In the genomic region with DNA sequence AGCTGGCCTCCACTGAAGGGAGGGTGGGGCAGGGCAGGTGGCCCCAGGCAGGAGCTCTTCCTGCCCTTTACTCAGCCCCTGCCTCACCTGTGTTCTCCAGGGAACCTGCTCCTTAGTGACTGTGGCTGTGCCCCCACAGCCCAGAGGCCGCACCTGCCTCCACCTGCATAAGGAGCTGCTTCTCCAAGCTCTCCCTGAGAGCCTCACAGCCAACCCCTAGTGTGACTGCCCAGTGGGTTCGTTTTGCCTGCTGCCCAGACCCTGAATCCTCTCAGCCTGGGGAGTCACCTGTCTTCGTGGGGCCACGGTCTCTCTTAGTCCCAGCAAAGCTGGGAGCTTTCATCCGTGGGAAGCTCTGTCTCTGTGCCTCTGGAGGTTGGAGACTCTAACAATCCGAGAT, we compare ENCODE assay signal across 17 cellular contexts.
"Had no signal": no experiment of that assay in that cellular context is flagged by ENCODE, and none has a peak within 500 bp of the region (broad histone marks: within the 10 kb centered on the region; RNA-seq: fewer than 3 reads in every experiment).

No MANE protein-coding gene starts in this region.

- H3K4me3 ChIP-seq: heart left ventricle, mucosa of descending colon, ovary, right lobe of liver, thoracic aorta, transverse colon had no signal

- H3K36me3 ChIP-seq: heart left ventricle, ovary, right lobe of liver, thoracic aorta, transverse colon had no signal

- H3K9me3 ChIP-seq: mucosa of descending colon, right lobe of liver, thoracic aorta had no signal

- H3K27ac ChIP-seq: heart left ventricle, ovary, right lobe of liver, thoracic aorta, transverse colon had no signal

- DNase-seq: dermis blood vessel endothelial cell; heart left ventricle; hippocampal formation; kidney glomerular epithelial cell; mammary epithelial cell; mucosa of descending colon; naive thymus-derived CD8-positive, alpha-beta T cell; ovary; stimulated activated CD4-positive, alpha-beta T cell treated with anti-CD3 and anti-CD28 coated beads, Interleukin-2, amount 100 ng/mL, for 24 hours; stimulated activated CD4-positive, alpha-beta T cell treated with anti-CD3 and anti-CD28 coated beads, Interleukin-4, amount 100 ng/mL, for 4 hours; stimulated activated naive B cell treated with anti-CD40 and anti-IgM and Interleukin-4, amounts not matched to agents 10 μg/mL and 1 μg/mL and 100 μg/mL, for 72 hours; stimulated activated naive CD8-positive, alpha-beta T cell treated with anti-CD3 and anti-CD28 coated beads, Interleukin-15, amount 100 ng/mL, for 72 hours; substantia nigra; transverse colon had no signal

- H3K27me3 ChIP-seq: heart left ventricle, ovary, right lobe of liver, transverse colon had no signal

- H3K4me1 ChIP-seq: heart left ventricle, right lobe of liver, transverse colon had no signal

- H3K27ac Mint-ChIP-seq: naive thymus-derived CD8-positive, alpha-beta T cell; progenitor cell of endocrine pancreas; stimulated activated naive B cell treated with anti-CD40 and anti-IgM and Interleukin-4, amounts not matched to agents 10 μg/mL and 1 μg/mL and 100 μg/mL, for 72 hours; stimulated activated naive CD8-positive, alpha-beta T cell treated with anti-CD3 and anti-CD28 coated beads, Interleukin-15, amount 100 ng/mL, for 72 hours had no signal

- H3K4me1 Mint-ChIP-seq: naive thymus-derived CD8-positive, alpha-beta T cell; stimulated activated naive B cell treated with anti-CD40 and anti-IgM and Interleukin-4, amounts not matched to agents 10 μg/mL and 1 μg/mL and 100 μg/mL, for 72 hours; stimulated activated naive CD8-positive, alpha-beta T cell treated with anti-CD3 and anti-CD28 coated beads, Interleukin-15, amount 100 ng/mL, for 72 hours had no signal

- ATAC-seq: heart left ventricle; mucosa of descending colon; naive thymus-derived CD8-positive, alpha-beta T cell; stimulated activated naive B cell treated with anti-CD40 and anti-IgM and Interleukin-4, amounts not matched to agents 10 μg/mL and 1 μg/mL and 100 μg/mL, for 72 hours; stimulated activated naive CD8-positive, alpha-beta T cell treated with anti-CD3 and anti-CD28 coated beads, Interleukin-15, amount 100 ng/mL, for 72 hours had no signal

- H3K27me3 Mint-ChIP-seq: progenitor cell of endocrine pancreas had no signal

- H3K4me3 Mint-ChIP-seq: naive thymus-derived CD8-positive, alpha-beta T cell; stimulated activated naive B cell treated with anti-CD40 and anti-IgM and Interleukin-4, amounts not matched to agents 10 μg/mL and 1 μg/mL and 100 μg/mL, for 72 hours; stimulated activated naive CD8-positive, alpha-beta T cell treated with anti-CD3 and anti-CD28 coated beads, Interleukin-15, amount 100 ng/mL, for 72 hours had no signal
